In genomic region chr12:12032260-12032761, GRCh38 we compare ENCODE assay signal across 8 cellular contexts. TPM values are rescaled to one million over a fixed set of nuclear protein-coding genes. Genes with fewer than 3 reads are reported as not detected.
DNase-seq lines count a peak whose midpoint lies in the region; ATAC-seq and TF ChIP-seq lines count a peak whose summit lies in the region.
"Had no signal": no experiment of that assay in that cellular context is flagged by ENCODE, and none has a peak within 500 bp of the region (broad histone marks: within the 10 kb centered on the region; RNA-seq: fewer than 3 reads in every experiment).

No MANE protein-coding gene starts in this region.

- peak; percentile 69 for ATAC-seq in esophagus mucosa
- no peak for ATAC-seq in HG02885 (IDR thresholded peaks at IDR 0.05; ENCODE audit: poor library complexity, unreplicated experiment)
- ATAC-seq in HG02970 (IDR thresholded peaks at IDR 0.05; ENCODE audit: low FRiP score, unreplicated experiment): no peak

- H3K4me1 ChIP-seq in OCI-LY7 (ENCODE audit: insufficient read depth, low read length, poor library complexity, severe bottlenecking): peaks cover 44% of the 10 kb centered on the region
- H3K4me1 ChIP-seq in smooth muscle cell (ENCODE audit: low read depth): no peaks in the 10 kb centered on the region

- H3F3A ChIP-seq in smooth muscle cell (ENCODE audit: low read depth): no peaks in the 10 kb centered on the region

- intact Hi-C loops in OCI-LY7 (cut with micrococcal nuclease; ENCODE audit: unreplicated experiment): loop anchor here (2.0 to 5.0 kb wide), 4 partner anchors 24 to 382 kb away; no protein-coding TSS in a partner anchor

- no peaks in the 10 kb centered on the region for H3K9me2 ChIP-seq in OCI-LY7 (ENCODE audit: insufficient read depth, low read length)

- CTCF ChIA-PET in OCI-LY7 (lab: Charles Lee; ENCODE audit: unreplicated experiment): interaction anchor here (1.2 to 2.5 kb wide), 5 partner anchors 21 to 452 kb away, joined by 5 to 24 read pairs (median 7); no protein-coding TSS in a partner anchor

- H2AFZ ChIP-seq in OCI-LY7 (ENCODE audit: low read length) (peak overlapping the region; percentile 75), smooth muscle cell (ENCODE audit: low read depth) (peak overlapping the region; percentile 85)

- H3K4me2 ChIP-seq in OCI-LY7 (ENCODE audit: low read length) (peak overlapping the region; percentile 71), smooth muscle cell (no peak overlapping the region)

- H3K27me3 ChIP-seq in smooth muscle cell (ENCODE audit: low read depth): no peaks in the 10 kb centered on the region

- peak overlapping the region; percentile 51 for H3K27ac ChIP-seq in OCI-LY7 (ENCODE audit: low read depth, low read length, poor library complexity, severe bottlenecking)
- H3K27ac ChIP-seq in smooth muscle cell (ENCODE audit: low read depth): no peak overlapping the region

- no peak overlapping the region for H3K9ac ChIP-seq in smooth muscle cell (ENCODE audit: low read depth)

- peak; percentile 21 for TF ChIP-seq POLR2A in GM15510 (IDR thresholded peaks at IDR 0.05; ENCODE audit: borderline replicate concordance, extremely low read depth, insufficient read length)

- TF ChIP-seq CTCF in OCI-LY7 (conservative IDR thresholded peaks at IDR 0.05; ENCODE audit: low read length): no peak
- no peak for TF ChIP-seq CTCF in smooth muscle cell (IDR thresholded peaks at IDR 0.05; ENCODE audit: borderline replicate concordance, insufficient read depth, poor library complexity, severe bottlenecking)

- no peaks in the 10 kb centered on the region; the same call in 1 of the 2 replicates for H3K36me3 ChIP-seq in OCI-LY7 (ENCODE audit: insufficient read depth, low read length)
- H3K36me3 ChIP-seq in smooth muscle cell (ENCODE audit: low read depth): no peaks in the 10 kb centered on the region

- H3K79me2 ChIP-seq in OCI-LY7 (ENCODE audit: insufficient read depth, low read depth, low read length) (no peaks in the 10 kb centered on the region), smooth muscle cell (ENCODE audit: low read depth) (no peaks in the 10 kb centered on the region)

- no TSS peak for BruUV-seq in OCI-LY7 (replicated peaks; lab: Mats Ljungman, UMichigan)

- no peaks in the 10 kb centered on the region for H4K20me1 ChIP-seq in OCI-LY7 (ENCODE audit: insufficient read depth, low read length)
- H4K20me1 ChIP-seq in smooth muscle cell (ENCODE audit: low read depth): no peaks in the 10 kb centered on the region

- POLR2A ChIA-PET in OCI-LY7 (lab: Charles Lee): interaction anchor here (0.5 to 3.0 kb wide), 9 partner anchors 23 to 477 kb away, joined by 3 to 15 read pairs (median 3); no protein-coding TSS in a partner anchor

- H3K9me3 ChIP-seq in OCI-LY7 (ENCODE audit: low read length) (peaks cover under 1% of the 10 kb centered on the region; the same call in 1 of the 2 replicates), smooth muscle cell (replicated peaks; ENCODE audit: low read depth) (no peaks in the 10 kb centered on the region)

- H3K4me3 ChIP-seq in OCI-LY7 (ENCODE audit: low read depth, low read length, poor library complexity, severe bottlenecking): peak overlapping the region; percentile 52
- no peak overlapping the region for H3K4me3 ChIP-seq in smooth muscle cell

- 86% methylated on average over 12 of the region's 12 CpGs for WGBS in smooth muscle cell (ENCODE audit: low lambda C conversion rate)

- DNase-seq in OCI-LY7 (ENCODE audit: low spot score): peak; percentile 44
- no peak for DNase-seq in smooth muscle cell (lab: John Stamatoyannopoulos, UW; ENCODE audit: unreplicated experiment)
- no peak for DNase-seq in NCI-H1092 (lab: John Stamatoyannopoulos, UW)
- DNase-seq: NCI-H226 had no signal

RNA-seq across cellular contexts. Expression of gene BCL2L14, which starts 38.4 kb away (rescaled TPM):
- total RNA-seq in OCI-LY7 (2014; rRNA removed; shearing (Covaris generic)): 0.10 TPM in 1 of 2 replicates, not detected in the other
- not detected in 2 replicates for total RNA-seq in OCI-LY7 (2022)
- total RNA-seq in esophagus mucosa: 0.24 TPM
- not detected in 2 replicates for total RNA-seq in smooth muscle cell
- polyA plus RNA-seq in smooth muscle cell: 0.08 TPM in 1 of 2 replicates, not detected in the other
